8 cellular contexts compared by ENCODE assay signal in genomic region chr3:119891944-119892721, GRCh38.
DNase-seq lines count a peak whose midpoint lies in the region; ATAC-seq and TF ChIP-seq lines count a peak whose summit lies in the region.

No MANE protein-coding gene starts in this region.

- no peak overlapping the region for H3K27ac Mint-ChIP-seq in CD8-positive, alpha-beta T cell
- H3K27ac Mint-ChIP-seq in T-helper 17 cell: peak overlapping the region; percentile 24

- WGBS in suprapubic skin: 36% methylated on average over 10 of the region's 10 CpGs

- peaks cover 11% of the 10 kb centered on the region for H3K4me1 Mint-ChIP-seq in CD8-positive, alpha-beta T cell (ENCODE audit: low read depth)
- H3K4me1 Mint-ChIP-seq in T-helper 17 cell: peaks cover 16% of the 10 kb centered on the region

- no peak overlapping the region for H3K27ac ChIP-seq in CD8-positive, alpha-beta T cell (ENCODE audit: low read depth, low read length)
- H3K27ac ChIP-seq in lower lobe of right lung: no peak overlapping the region
- no peak overlapping the region for H3K27ac ChIP-seq in suprapubic skin

- no peaks in the 10 kb centered on the region for H3K27me3 Mint-ChIP-seq in CD8-positive, alpha-beta T cell (ENCODE audit: low read depth)
- no peaks in the 10 kb centered on the region for H3K27me3 Mint-ChIP-seq in T-helper 17 cell

- ATAC-seq in CD8-positive, alpha-beta T cell: peak; percentile 68
- ATAC-seq in T-helper 17 cell (peak; percentile 71), lower lobe of right lung (peak; percentile 79 to 83)

- H3K4me3 ChIP-seq in CD8-positive, alpha-beta T cell (ENCODE audit: low read depth, low read length): no peak overlapping the region
- H3K4me3 ChIP-seq in lower lobe of right lung (no peak overlapping the region), suprapubic skin (no peak overlapping the region)

- TF ChIP-seq EP300 in suprapubic skin (IDR thresholded peaks at IDR 0.05): no peak

- POLR2A ChIA-PET in CD8-positive, alpha-beta T cell (lab: Charles Lee): interaction anchor here (0.6 to 0.9 kb wide), 3 partner anchors 202 to 255 kb away, joined by 3 read pairs; partner anchors contain the start of gene GSK3B

- TF ChIP-seq POLR2A in suprapubic skin (IDR thresholded peaks at IDR 0.05): no peak

- no peaks in the 10 kb centered on the region for H3K36me3 ChIP-seq in CD8-positive, alpha-beta T cell (ENCODE audit: insufficient read depth, low read length)
- H3K36me3 ChIP-seq in lower lobe of right lung: no peaks in the 10 kb centered on the region
- peaks cover 7% of the 10 kb centered on the region for H3K36me3 ChIP-seq in suprapubic skin

- peaks cover 3% of the 10 kb centered on the region for H3K4me1 ChIP-seq in CD8-positive, alpha-beta T cell (ENCODE audit: insufficient read depth, low read length)
- H3K4me1 ChIP-seq in lower lobe of right lung (peaks cover 4% of the 10 kb centered on the region), suprapubic skin (peaks cover 4% of the 10 kb centered on the region)

- H3K27me3 ChIP-seq in CD8-positive, alpha-beta T cell (ENCODE audit: insufficient read depth, low read length): no peaks in the 10 kb centered on the region
- H3K27me3 ChIP-seq in lower lobe of right lung (ENCODE audit: low read depth) (no peaks in the 10 kb centered on the region), suprapubic skin (no peaks in the 10 kb centered on the region)

- peak in 6 of 7 experiments; percentile 10 to 49 (median 30) for DNase-seq in CD8-positive, alpha-beta T cell
- DNase-seq in GM19238 (ENCODE audit: insufficient read length, low spot score) (peak; percentile 1), NCI-H1105 (lab: John Stamatoyannopoulos, UW) (peak; percentile 36), T-helper 17 cell (peak in 1 of 3 donors; percentile 16), dermis microvascular lymphatic vessel endothelial cell (ENCODE audit: low read depth in 2 of 2) (peak; percentile 63 to 77), lower lobe of right lung (no peak), suprapubic skin (ENCODE audit: low spot score in 2 of 2) (no peak), NCI-H187 treated with DMSO at 0.1 percent for 48 hours (lab: John Stamatoyannopoulos, UW) (no peak)

- peak; percentile 85 for TF ChIP-seq CTCF in CD8-positive, alpha-beta T cell (IDR thresholded peaks at IDR 0.05)
- TF ChIP-seq CTCF in lower lobe of right lung (IDR thresholded peaks at IDR 0.05) (peak; percentile 62), suprapubic skin (IDR thresholded peaks at IDR 0.05) (peak; percentile 49 to 59)

- H3K9me3 Mint-ChIP-seq in CD8-positive, alpha-beta T cell: peaks cover 15% of the 10 kb centered on the region

- no peak overlapping the region for H3K4me3 Mint-ChIP-seq in CD8-positive, alpha-beta T cell
- H3K4me3 Mint-ChIP-seq in T-helper 17 cell: peak overlapping the region; percentile 19

- no peaks in the 10 kb centered on the region for H3K9me3 ChIP-seq in CD8-positive, alpha-beta T cell (ENCODE audit: low read length)
- no peaks in the 10 kb centered on the region for H3K9me3 ChIP-seq in T-helper 17 cell (ENCODE audit: control insufficient read depth, low read length, poor library complexity, severe bottlenecking)
- H3K9me3 ChIP-seq in lower lobe of right lung: peaks cover 4% of the 10 kb centered on the region
- no peaks in the 10 kb centered on the region for H3K9me3 ChIP-seq in suprapubic skin

- CTCF ChIA-PET in CD8-positive, alpha-beta T cell (lab: Charles Lee): interaction anchor here (0.6 to 5.6 kb wide), 41 partner anchors 8 to 667 kb away, joined by 3 to 156 read pairs (median 4); partner anchors contain the start of genes GSK3B and LRRC58

- peaks cover 44% of the 10 kb centered on the region for H3K36me3 Mint-ChIP-seq in CD8-positive, alpha-beta T cell
- H3K36me3 Mint-ChIP-seq in T-helper 17 cell (ENCODE audit: low read depth): peaks cover 5% of the 10 kb centered on the region

- intact Hi-C loops in CD8-positive, alpha-beta T cell (cut with DNase I, micrococcal nuclease): loop anchor here (1.0 to 10.0 kb wide), 9 partner anchors 203 to 669 kb away; partner anchors contain the start of gene LRRC58 (in 1 of the 2)
- intact Hi-C loops in lower lobe of right lung (cut with DNase I): no loop called here

Comparison
In these comparisons a context has a peak if more than half of its experiments do, and no peak if none do; other contexts are left out.
1. DNase-seq: peak in CD8-positive, alpha-beta T cell (6 of 7), GM19238 (single experiment), NCI-H1105 (single experiment) and dermis microvascular lymphatic vessel endothelial cell (2 of 2); none in lower lobe of right lung (single experiment), suprapubic skin (0 of 2) and NCI-H187 treated with DMSO at 0.1 percent for 48 hours (single experiment).
2. Peak in every context shown above with its lines, with median percentiles within 50 percentile points of each other: ATAC-seq and CTCF ChIP-seq.